In genomic region chr22:15679702-15680101, GRCh38 we compare ENCODE assay signal across 18 cellular contexts. TPM values are rescaled to one million over a fixed set of nuclear protein-coding genes. Genes with fewer than 3 reads are reported as not detected.
"Had no signal": no experiment of that assay in that cellular context is flagged by ENCODE, and none has a peak within 500 bp of the region (broad histone marks: within the 10 kb centered on the region; RNA-seq: fewer than 3 reads in every experiment).

No MANE protein-coding gene starts in this region.

RNA-seq across cellular contexts. Expression of gene POTEH, which starts 10.1 kb away (rescaled TPM):
- total RNA-seq: activated B cell treated with CpG ODN at 0.5 μM for 24 hours; activated CD8-positive, alpha-beta T cell treated with anti-CD3 and anti-CD28 coated beads for 36 hours; activated naive CD4-positive, alpha-beta T cell treated with anti-CD3 and anti-CD28 coated beads for 36 hours; activated naive CD8-positive, alpha-beta T cell treated with anti-CD3 and anti-CD28 coated beads for 36 hours; activated T-cell treated with anti-CD3 and anti-CD28 coated beads, Interleukin-2, amount 50 U/mL, for 4 hours; activated T-helper 17 cell treated with anti-CD3 and anti-CD28 coated beads, Interleukin-2, amount 50 U/mL, for 72 hours; adrenal gland; aorta; body of pancreas; chondrocyte; dermis blood vessel endothelial cell; esophagus squamous epithelium; fibroblast of lung; fibroblast of villous mesenchyme; gastroesophageal sphincter; glomerular endothelial cell; heart right ventricle; T-helper 17 cell had no signal
